In the genomic region with DNA sequence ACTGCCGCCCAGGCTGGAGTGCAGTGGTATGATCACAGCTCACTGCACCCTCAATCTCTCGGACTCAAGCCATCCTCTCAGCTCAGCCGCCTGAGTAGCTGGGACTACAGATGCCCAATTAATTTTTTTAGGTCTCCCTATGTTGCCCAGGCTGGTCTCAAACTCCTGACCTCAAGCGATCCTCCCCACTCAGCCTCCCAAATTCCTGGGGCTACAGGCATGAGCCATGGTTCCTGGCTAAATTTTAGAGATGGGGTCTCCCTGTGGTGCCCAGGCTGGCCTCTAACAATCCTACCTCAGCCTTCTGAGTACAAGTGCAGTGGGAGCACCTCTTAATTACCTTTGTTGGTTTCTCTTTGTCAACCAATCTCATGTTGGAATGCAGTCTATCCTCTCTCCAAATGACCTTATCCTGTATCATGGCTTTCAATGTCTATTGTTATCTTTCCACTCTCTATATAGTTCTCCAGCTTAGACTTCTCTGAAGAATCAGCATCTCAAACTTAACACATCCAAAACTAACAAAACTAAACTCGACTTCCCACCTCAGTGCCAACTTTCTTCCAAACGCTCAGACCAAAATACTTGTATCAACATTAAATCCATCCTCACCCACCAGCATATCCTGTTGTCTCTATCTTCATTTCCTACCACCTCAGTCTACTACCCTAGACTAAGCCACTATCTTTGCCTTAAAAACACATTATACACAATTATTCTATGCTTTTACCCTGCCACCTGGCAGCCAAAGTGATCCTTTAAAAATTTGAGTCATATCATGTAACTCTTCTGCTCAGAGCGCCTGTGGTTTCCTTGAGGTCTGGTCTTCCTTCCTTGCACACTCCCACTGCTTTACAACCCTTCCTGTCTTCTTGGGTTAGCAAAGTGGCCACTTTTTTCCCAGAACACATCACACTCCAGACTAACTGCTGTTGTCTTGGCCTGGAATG, we compare ENCODE assay signal across 9 cellular contexts. TPM values are rescaled to one million over a fixed set of nuclear protein-coding genes. Genes with fewer than 3 reads are reported as not detected.
DNase-seq lines count a peak whose midpoint lies in the region; ATAC-seq, FAIRE-seq and TF ChIP-seq lines count a peak whose summit lies in the region.
"Had no signal": no experiment of that assay in that cellular context is flagged by ENCODE, and none has a peak within 500 bp of the region (broad histone marks: within the 10 kb centered on the region; RNA-seq: fewer than 3 reads in every experiment).

No MANE protein-coding gene starts in this region.

- peak overlapping the region; percentile 30 for H3K4me3 Mint-ChIP-seq in activated naive CD8-positive, alpha-beta T cell treated with anti-CD3 and anti-CD28 coated beads, Interleukin-2, amount 50 U/mL, for 24 hours
- H3K4me3 Mint-ChIP-seq in osteocyte (ENCODE audit: unreplicated experiment) = no peak overlapping the region

- FAIRE-seq in GM18507 (lab: Jason Lieb, UNC) (peak; percentile 5), RCC 7860 (lab: Jason Lieb, UNC) (no peak)
- FAIRE-seq: islet of Langerhans had no signal

- H3K4me1 Mint-ChIP-seq in activated naive CD8-positive, alpha-beta T cell treated with anti-CD3 and anti-CD28 coated beads, Interleukin-2, amount 50 U/mL, for 24 hours = peaks cover 92% of the 10 kb centered on the region
- H3K4me1 Mint-ChIP-seq in osteocyte (ENCODE audit: unreplicated experiment) = peaks cover 79% of the 10 kb centered on the region

- peaks cover 59% of the 10 kb centered on the region for H3K36me3 Mint-ChIP-seq in activated naive CD8-positive, alpha-beta T cell treated with anti-CD3 and anti-CD28 coated beads, Interleukin-2, amount 50 U/mL, for 24 hours (ENCODE audit: low read depth)
- H3K36me3 Mint-ChIP-seq in osteocyte (ENCODE audit: unreplicated experiment) = peaks cover 47% of the 10 kb centered on the region

- H3K9me3 ChIP-seq in transverse colon = no peaks in the 10 kb centered on the region

- peak overlapping the region; percentile 84 for H3K27ac Mint-ChIP-seq in activated naive CD8-positive, alpha-beta T cell treated with anti-CD3 and anti-CD28 coated beads, Interleukin-2, amount 50 U/mL, for 24 hours
- H3K27ac Mint-ChIP-seq in osteocyte (ENCODE audit: unreplicated experiment) = peak overlapping the region; percentile 17

- H3K27ac ChIP-seq in transverse colon = peak overlapping the region in 2 of 4 donors; percentile 10 to 20

- H3K4me1 ChIP-seq in transverse colon = peaks cover 20 to 74% (median 43%) of the 10 kb centered on the region in 4 donors

- intact Hi-C loops in transverse colon (cut with DNase I; ENCODE audit: low total_unique reads) = loop anchor here (1.0 kb wide), 1 partner anchor 16 kb away; no protein-coding TSS in a partner anchor

- H3K4me3 ChIP-seq in transverse colon = no peak overlapping the region

- no peak for TF ChIP-seq CTCF in osteocyte (IDR thresholded peaks at IDR 0.05)
- TF ChIP-seq CTCF in transverse colon (IDR thresholded peaks at IDR 0.05) = no peak

- in situ Hi-C loops in transverse colon (cut with MboI; ENCODE audit: low pct_ligation_motif_present in 1 of 4, low pct_unique_long_range_greater_than_20kb in 1 of 4, low sequenced_read_pairs in 3 of 4) = no loop called here

- ATAC-seq in activated naive CD8-positive, alpha-beta T cell treated with anti-CD3 and anti-CD28 coated beads, Interleukin-2, amount 50 U/mL, for 24 hours = peak; percentile 63

- no peak for TF ChIP-seq POLR2A in transverse colon (IDR thresholded peaks at IDR 0.05)

- H3K27me3 ChIP-seq in transverse colon = no peaks in the 10 kb centered on the region

- peaks cover 0 to 34% (median 18%) of the 10 kb centered on the region in 4 donors for H3K36me3 ChIP-seq in transverse colon

- no peaks in the 10 kb centered on the region for H3K9me3 Mint-ChIP-seq in activated naive CD8-positive, alpha-beta T cell treated with anti-CD3 and anti-CD28 coated beads, Interleukin-2, amount 50 U/mL, for 24 hours
- H3K9me3 Mint-ChIP-seq in osteocyte (ENCODE audit: unreplicated experiment) = no peaks in the 10 kb centered on the region

- WGBS in transverse colon (ENCODE audit: low coverage in 1 of 2), 2 donors = 68 to 81% methylated on average over 6 to 7 of the region's 7 CpGs

- DNase-seq in GM18507 (ENCODE audit: extremely low spot score, insufficient read length, low read depth) = no peak
- peak; percentile 32 for DNase-seq in RCC 7860 (ENCODE audit: low spot score)
- no peak for DNase-seq in activated naive CD8-positive, alpha-beta T cell treated with anti-CD3 and anti-CD28 coated beads, Interleukin-2, amount 50 U/mL, for 24 hours
- DNase-seq in osteocyte (ENCODE audit: extremely low spot score, unreplicated experiment) = no peak
- DNase-seq in transverse colon = no peak
- no peak for DNase-seq in SK-N-DZ (ENCODE audit: low spot score)
- no peak for DNase-seq in COLO829 (ENCODE audit: low spot score)
- DNase-seq in activated CD4-positive, CD25-positive, alpha-beta regulatory T cell treated with anti-CD3 and anti-CD28 coated beads, Interleukin-2, amount 50 U/mL, for 72 hours = no peak

- H3K27me3 Mint-ChIP-seq in activated naive CD8-positive, alpha-beta T cell treated with anti-CD3 and anti-CD28 coated beads, Interleukin-2, amount 50 U/mL, for 24 hours = no peaks in the 10 kb centered on the region
- H3K27me3 Mint-ChIP-seq in osteocyte (ENCODE audit: unreplicated experiment) = no peaks in the 10 kb centered on the region

- TF ChIP-seq EP300 in transverse colon (IDR thresholded peaks at IDR 0.05; ENCODE audit: low read depth) = no peak

RNA-seq across cellular contexts. Expression of gene TPT1, which starts 6.7 kb away (rescaled TPM):
- total RNA-seq in osteocyte = 3,315 and 3,393 TPM in 2 replicates
- 1,000 to 10,000 TPM; 1,485 to 2,679 (median 2,380) TPM for total RNA-seq in transverse colon
- 2,440 and 2,961 TPM in 2 replicates for polyA plus RNA-seq in SK-N-DZ (2014; cell fraction: cytosol; rRNA removed)
- 1,300 and 1,726 TPM in 2 replicates for polyA plus RNA-seq in SK-N-DZ (2014; cell fraction: nucleus; rRNA removed)
